12 cellular contexts compared by ENCODE assay signal in the genomic region with DNA sequence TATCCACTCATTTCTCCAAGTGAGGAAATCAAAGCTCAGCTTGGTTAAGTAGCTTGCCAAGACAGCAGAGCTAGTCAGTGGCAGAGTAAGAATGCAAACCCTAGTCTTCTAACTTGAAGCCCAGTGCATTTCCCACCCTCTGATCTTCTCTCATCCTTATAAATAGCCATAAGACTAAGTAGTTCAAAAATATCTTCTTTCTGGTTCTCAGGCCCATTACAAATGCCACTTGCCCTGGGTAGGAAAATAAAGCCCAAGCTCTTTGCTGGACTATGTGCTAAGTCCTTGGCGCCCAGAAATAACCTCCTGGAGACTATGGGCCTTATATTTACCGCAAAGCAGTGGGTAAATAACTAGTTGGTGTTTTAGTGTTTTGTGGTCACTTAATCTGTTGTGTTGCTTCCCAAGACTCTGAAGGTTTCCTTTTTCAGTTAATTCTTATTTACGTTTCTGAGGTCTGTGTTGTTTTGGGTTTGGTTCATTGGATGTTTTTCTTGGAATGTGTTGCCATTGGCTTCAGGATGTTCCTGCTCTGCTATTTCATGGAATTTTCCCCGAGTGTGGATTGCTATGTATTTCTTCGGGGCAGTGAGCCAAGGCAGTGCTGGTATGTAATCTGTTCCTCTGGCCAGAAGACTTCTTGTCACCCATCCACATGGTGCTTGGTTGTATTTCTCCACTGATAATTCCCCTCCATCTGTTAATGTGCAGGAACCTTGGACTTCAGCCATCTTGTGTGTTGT.
DNase-seq lines count a peak whose midpoint lies in the region; ATAC-seq and TF ChIP-seq lines count a peak whose summit lies in the region.
"Had no signal": no experiment of that assay in that cellular context is flagged by ENCODE, and none has a peak within 500 bp of the region (broad histone marks: within the 10 kb centered on the region; RNA-seq: fewer than 3 reads in every experiment).

No MANE protein-coding gene starts in this region.

- ATAC-seq in upper lobe of right lung (no peak), GM19467 (IDR thresholded peaks at IDR 0.05; ENCODE audit: unreplicated experiment) (no peak), HG03520 (IDR thresholded peaks at IDR 0.05; ENCODE audit: unreplicated experiment) (no peak)

- DNase-seq in RPMI7951 (ENCODE audit: low read depth) (peak; percentile 90), fibroblast of gingiva (ENCODE audit: low read depth) (peak; percentile 99), myocyte (ENCODE audit: low read depth) (peak; percentile 91), upper lobe of right lung (no peak), SJCRH30 (no peak), T-helper 1 cell (no peak)
- DNase-seq: effector memory CD4-positive, alpha-beta T cell; NCI-H774; T-helper 9 cell had no signal

- intact Hi-C loops in upper lobe of right lung (cut with DNase I): no loop called here

- H3K36me3 ChIP-seq in upper lobe of right lung (no peaks in the 10 kb centered on the region), SJCRH30 (no peaks in the 10 kb centered on the region)

- H3K27ac ChIP-seq in upper lobe of right lung: peak overlapping the region; percentile 43
- no peak overlapping the region for H3K27ac ChIP-seq in SJCRH30

- H3K27me3 ChIP-seq in upper lobe of right lung (no peaks in the 10 kb centered on the region), SJCRH30 (no peaks in the 10 kb centered on the region)

- H3K4me1 ChIP-seq in upper lobe of right lung (no peaks in the 10 kb centered on the region), SJCRH30 (no peaks in the 10 kb centered on the region)

- H3K4me3 ChIP-seq in upper lobe of right lung: no peak overlapping the region
- no peak overlapping the region for H3K4me3 ChIP-seq in SJCRH30
- H3K4me3 ChIP-seq: lung had no signal

- TF ChIP-seq CTCF in upper lobe of right lung (IDR thresholded peaks at IDR 0.05): no peak

- H3K9me3 ChIP-seq in upper lobe of right lung: no peaks in the 10 kb centered on the region
- no peaks in the 10 kb centered on the region for H3K9me3 ChIP-seq in SJCRH30 (replicated peaks)

Comparison
In these comparisons a context has a peak if more than half of its experiments do, and no peak if none do; other contexts are left out.
1. DNase-seq: peak in RPMI7951 (single experiment), fibroblast of gingiva (single experiment) and myocyte (single experiment); none in upper lobe of right lung (single experiment), SJCRH30 (0 of 2) and T-helper 1 cell (0 of 5).